Comparison of ENCODE assay signal across 10 cellular contexts in the genomic region with DNA sequence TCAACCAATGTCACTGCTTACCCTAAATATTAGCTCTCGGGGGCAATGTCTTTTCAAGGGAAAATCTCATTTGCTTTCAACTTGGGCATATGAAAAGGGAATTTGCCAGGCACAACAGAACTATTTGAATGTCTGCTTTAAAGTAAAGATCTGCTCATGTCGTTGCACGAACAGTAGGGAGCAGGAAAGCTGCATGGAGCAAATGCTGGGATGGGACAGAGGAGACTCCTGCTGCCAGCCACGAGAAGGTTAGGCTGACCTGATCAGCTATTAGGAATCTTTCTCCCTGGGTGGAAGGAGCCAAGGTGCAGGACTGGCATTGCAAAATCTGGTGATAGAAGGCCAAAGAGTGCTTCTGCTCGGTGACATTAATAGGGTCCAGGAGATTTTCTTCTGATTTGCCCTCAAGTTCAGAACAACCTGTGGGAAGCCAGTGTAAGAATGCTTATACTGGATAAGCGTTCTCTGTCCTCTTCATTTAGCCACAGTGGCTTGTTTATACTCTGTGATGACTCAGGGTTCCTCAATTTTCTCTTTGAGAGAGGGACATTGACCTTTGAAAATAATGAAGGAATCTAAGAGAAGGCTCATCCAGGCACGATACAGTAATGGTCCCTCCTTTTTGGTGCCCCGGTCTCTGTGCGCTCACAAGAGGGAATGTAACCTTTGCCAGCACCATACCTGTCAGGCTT. TPM values are rescaled to one million over a fixed set of nuclear protein-coding genes. Genes with fewer than 3 reads are reported as not detected.
DNase-seq lines count a peak whose midpoint lies in the region; TF ChIP-seq lines count a peak whose summit lies in the region.
"Had no signal": no experiment of that assay in that cellular context is flagged by ENCODE, and none has a peak within 500 bp of the region (broad histone marks: within the 10 kb centered on the region; RNA-seq: fewer than 3 reads in every experiment).

No MANE protein-coding gene starts in this region.

- H3K4me3 ChIP-seq in fibroblast of mammary gland (ENCODE audit: control insufficient read depth, low read depth, low read length), result no peak overlapping the region
- H3K4me3 ChIP-seq in testis, result no peak overlapping the region

- TF ChIP-seq CTCF in fibroblast of mammary gland (conservative IDR thresholded peaks at IDR 0.05; ENCODE audit: control insufficient read depth, insufficient read depth, low read depth, low read length) (peak; percentile 42), testis (IDR thresholded peaks at IDR 0.05) (peak in 1 of 3 experiments; percentile 10)

- H3K9me3 ChIP-seq in testis, result no peaks in the 10 kb centered on the region

- H3K4me1 ChIP-seq in testis, result no peaks in the 10 kb centered on the region

- TF ChIP-seq POLR2A in testis (IDR thresholded peaks at IDR 0.05), result no peak

- H3K36me3 ChIP-seq in testis (ENCODE audit: low read depth, missing control alignments), result no peaks in the 10 kb centered on the region

- H3K27ac ChIP-seq in testis, result no peak overlapping the region

- intact Hi-C loops in testis (cut with DNase I; ENCODE audit: low total_unique reads), result no loop called here

- WGBS in testis, 2 donors, result 67 to 68% methylated on average over 9 of the region's 9 CpGs

- DNase-seq in A172 (ENCODE audit: low spot score), result peak; percentile 1
- DNase-seq in RPMI7951 (ENCODE audit: low read depth), result peak; percentile 23
- DNase-seq in fibroblast of mammary gland (ENCODE audit: low read depth), result peak; percentile 59
- DNase-seq in myocyte (ENCODE audit: low read depth), result peak; percentile 60
- DNase-seq in HPDE6-E6E7 (ENCODE audit: extremely low spot score), result no peak
- no peak for DNase-seq in activated CD4-positive, alpha-beta T cell treated with anti-CD3 and anti-CD28 coated beads for 1 hour
- DNase-seq in cerebellar nuclear complex (lab: John Stamatoyannopoulos, UW), result no peak
- no peak for DNase-seq in testis
- DNase-seq: AML-193, NCI-H524 had no signal

- no peaks in the 10 kb centered on the region for H3K27me3 ChIP-seq in testis

RNA-seq across cellular contexts. Expression of gene FHL1, which starts 22.9 kb away (rescaled TPM):
- total RNA-seq in A172 (2014; rRNA removed; shearing (Covaris generic)), result 5.3 and 7.2 TPM in 2 replicates
- 55.9 and 69.2 TPM in 2 replicates for total RNA-seq in RPMI7951 (2014; rRNA removed; shearing (Covaris generic))
- total RNA-seq in myocyte, result 501 and 805 TPM in 2 replicates
- 262 TPM for polyA plus RNA-seq in myocyte (2012)
- total RNA-seq in testis, result 10 to 100 TPM; 92.5 to 98.6 TPM
- polyA plus RNA-seq in testis (ENCODE audit: insufficient read depth, low read depth, low replicate concordance), result 211 TPM

Comparison
In these comparisons a context has a peak if more than half of its experiments do, and no peak if none do; other contexts are left out.
1. DNase-seq: peak in A172 (single experiment), RPMI7951 (single experiment), fibroblast of mammary gland (single experiment) and myocyte (single experiment); none in HPDE6-E6E7 (single experiment), activated CD4-positive, alpha-beta T cell treated with anti-CD3 and anti-CD28 coated beads for 1 hour (single experiment), cerebellar nuclear complex (0 of 2) and testis (single experiment).